ENCODE assay signal across 1 cellular context in genomic region chr10:48634198-48634983, GRCh38.
TF ChIP-seq lines count a peak whose summit lies in the region.

No MANE protein-coding gene starts in this region.

TF ChIP-seq in GM12878, 131 proteins besides CTCF, POLR2A, EP300 and RAD21 (continued from another document and continues in another):
- TF ChIP-seq ZNF687 (IDR thresholded peaks at IDR 0.05) (no peak), CUX1 (IDR thresholded peaks at IDR 0.05; ENCODE audit: insufficient replicate concordance, low read depth, low read length) (no peak), POLR2AphosphoS5 (IDR thresholded peaks at IDR 0.05; ENCODE audit: low read length) (no peak), PRDM15 (CRISPR knock-in tag; IDR thresholded peaks at IDR 0.05) (no peak), SRF (IDR thresholded peaks at IDR 0.05; ENCODE audit: low read depth in 2 of 2, low read length in 2 of 2) (peak; percentile 45 to 75; a peak in 2 of 4 replicates), FOXK2 (IDR thresholded peaks at IDR 0.05) (no peak), PKNOX1 (IDR thresholded peaks at IDR 0.05) (no peak), IKZF2 (IDR thresholded peaks at IDR 0.05) (peak; percentile 72 to 74), SMAD1 (IDR thresholded peaks at IDR 0.05; ENCODE audit: low read depth, partially characterized antibody) (no peak), SIN3A (IDR thresholded peaks at IDR 0.05; ENCODE audit: low read depth, low read length) (no peak), BACH1 (IDR thresholded peaks at IDR 0.05; ENCODE audit: borderline replicate concordance) (no peak), ZNF274 (IDR thresholded peaks at IDR 0.05; ENCODE audit: insufficient read depth, insufficient read length) (no peak), DPF2 (IDR thresholded peaks at IDR 0.05) (peak; percentile 56), ZNF217 (IDR thresholded peaks at IDR 0.05) (no peak), MYB (IDR thresholded peaks at IDR 0.05; ENCODE audit: borderline replicate concordance, low read depth, low read length) (no peak), ZNF24 (IDR thresholded peaks at IDR 0.05) (no peak), ZNF384 (IDR thresholded peaks at IDR 0.05; ENCODE audit: borderline replicate concordance, low read depth, low read length) (no peak), TCF12 (IDR thresholded peaks at IDR 0.05; ENCODE audit: low read depth, low read length) (no peak), IKZF1 (conservative IDR thresholded peaks at IDR 0.05) (peak; percentile 70), BCLAF1 (IDR thresholded peaks at IDR 0.05) (no peak), CBFB (IDR thresholded peaks at IDR 0.05; ENCODE audit: low read depth) (no peak), STAT1 (conservative IDR thresholded peaks at IDR 0.05) (no peak), CHD2 (IDR thresholded peaks at IDR 0.05; ENCODE audit: borderline replicate concordance, low read depth, low read length) (no peak), TBL1XR1 (IDR thresholded peaks at IDR 0.05; ENCODE audit: low read depth, low read length) (no peak), NKRF (conservative IDR thresholded peaks at IDR 0.05) (no peak), RELB (IDR thresholded peaks at IDR 0.05; ENCODE audit: low read depth) (peak; percentile 47; the same call in 1 of the 2 replicates), WRNIP1 (IDR thresholded peaks at IDR 0.05; ENCODE audit: borderline replicate concordance, low read depth, low read length) (no peak), ZZZ3 (IDR thresholded peaks at IDR 0.05; ENCODE audit: control insufficient read depth, insufficient read length, low read depth) (no peak), SMC3 (IDR thresholded peaks at IDR 0.05; ENCODE audit: borderline replicate concordance, low read length) (no peak), FOS (IDR thresholded peaks at IDR 0.05; ENCODE audit: borderline replicate concordance, extremely low read depth, insufficient read length) (no peak), MYC (IDR thresholded peaks at IDR 0.05; ENCODE audit: insufficient read depth, insufficient read length, insufficient replicate concordance, low read length, severe bottlenecking) (no peak), POLR2AphosphoS2 (IDR thresholded peaks at IDR 0.05; ENCODE audit: low read depth, low read length) (no peak), ELK1 (IDR thresholded peaks at IDR 0.05; ENCODE audit: low read depth, low read length) (peak; percentile 67; the same call in 1 of the 2 replicates), ATF2 (IDR thresholded peaks at IDR 0.05; ENCODE audit: low read length) (no peak)
